ENCODE assay signal across 20 cellular contexts in genomic region chr7:138753611-138754010, GRCh38. TPM values are rescaled to one million over a fixed set of nuclear protein-coding genes. Genes with fewer than 3 reads are reported as not detected.
DNase-seq lines count a peak whose midpoint lies in the region; ATAC-seq and TF ChIP-seq lines count a peak whose summit lies in the region.
"Had no signal": no experiment of that assay in that cellular context is flagged by ENCODE, and none has a peak within 500 bp of the region (broad histone marks: within the 10 kb centered on the region; RNA-seq: fewer than 3 reads in every experiment).

No MANE protein-coding gene starts in this region.

- H4K20me1 ChIP-seq in neural progenitor cell (ENCODE audit: low read depth): no peaks in the 10 kb centered on the region

- H3K4me1 Mint-ChIP-seq in activated naive CD8-positive, alpha-beta T cell (ENCODE audit: low read depth): peaks cover 69% of the 10 kb centered on the region
- peaks cover 63% of the 10 kb centered on the region for H3K4me1 Mint-ChIP-seq in activated naive CD8-positive, alpha-beta T cell treated with anti-CD3 and anti-CD28 coated beads, Interleukin-2, amount 50 U/mL, for 24 hours
- H3K4me1 Mint-ChIP-seq in stimulated activated effector memory CD8-positive, alpha-beta T cell treated with anti-CD3 and anti-CD28 coated beads, Interleukin-12 subunit alpha, Interleukin-12 subunit beta, amount 100 ng/mL, for 72 hours: peaks cover 65% of the 10 kb centered on the region
- peaks cover 41% of the 10 kb centered on the region for H3K4me1 Mint-ChIP-seq in neural progenitor cell

- no peak overlapping the region for H3K4me2 ChIP-seq in neural progenitor cell
- H3K4me2 ChIP-seq: hepatocyte, KMS-11 had no signal

- H3K27me3 Mint-ChIP-seq in activated naive CD8-positive, alpha-beta T cell: no peaks in the 10 kb centered on the region
- peaks cover 1% of the 10 kb centered on the region for H3K27me3 Mint-ChIP-seq in activated naive CD8-positive, alpha-beta T cell treated with anti-CD3 and anti-CD28 coated beads, Interleukin-2, amount 50 U/mL, for 24 hours
- peaks cover 19% of the 10 kb centered on the region for H3K27me3 Mint-ChIP-seq in neural progenitor cell (ENCODE audit: insufficient read depth, low read depth)

- no peak for DNase-seq in activated naive CD8-positive, alpha-beta T cell treated with anti-CD3 and anti-CD28 coated beads, Interleukin-2, amount 50 U/mL, for 24 hours
- DNase-seq in SJCRH30 (peak in 1 of 2 experiments; percentile 47), occipital lobe (lab: John Stamatoyannopoulos, UW) (no peak), neural progenitor cell (ENCODE audit: low spot score) (no peak), amygdala (lab: John Stamatoyannopoulos, UW) (no peak)
- no peak for DNase-seq in activated naive CD4-positive, alpha-beta T cell treated with anti-CD3 and anti-CD28 coated beads, Interleukin-2, amount 50 U/mL, for 72 hours (ENCODE audit: low spot score in 2 of 2)
- DNase-seq in stimulated activated effector memory CD8-positive, alpha-beta T cell treated with anti-CD3 and anti-CD28 coated beads, Interleukin-12 subunit alpha, Interleukin-12 subunit beta, amount 100 ng/mL, for 72 hours (ENCODE audit: low spot score in 2 of 2): no peak
- DNase-seq: activated CD4-positive, CD25-positive, alpha-beta regulatory T cell; DMS 273 treated with DMSO at 0.1 percent for 48 hours; GOT3; NCI-H1105; NCI-H2171 treated with DMSO at 0.1 percent for 48 hours; transverse colon had no signal

- H3K9ac ChIP-seq in neural progenitor cell: no peak overlapping the region
- H3K9ac ChIP-seq: KMS-11 had no signal

- no peaks in the 10 kb centered on the region for H3K9me3 ChIP-seq in SJCRH30 (replicated peaks)
- H3K9me3 ChIP-seq in neural progenitor cell (ENCODE audit: low read depth): no peaks in the 10 kb centered on the region
- H3K9me3 ChIP-seq: transverse colon had no signal

- ATAC-seq in activated naive CD8-positive, alpha-beta T cell treated with anti-CD3 and anti-CD28 coated beads, Interleukin-2, amount 50 U/mL, for 24 hours: no peak
- ATAC-seq in activated naive CD4-positive, alpha-beta T cell treated with anti-CD3 and anti-CD28 coated beads, Interleukin-2, amount 50 U/mL, for 72 hours: no peak
- ATAC-seq in stimulated activated effector memory CD8-positive, alpha-beta T cell treated with anti-CD3 and anti-CD28 coated beads, Interleukin-12 subunit alpha, Interleukin-12 subunit beta, amount 100 ng/mL, for 72 hours: no peak

- H3K4me3 Mint-ChIP-seq in activated naive CD8-positive, alpha-beta T cell: peak overlapping the region; percentile 12
- no peak overlapping the region for H3K4me3 Mint-ChIP-seq in activated naive CD8-positive, alpha-beta T cell treated with anti-CD3 and anti-CD28 coated beads, Interleukin-2, amount 50 U/mL, for 24 hours
- H3K4me3 Mint-ChIP-seq in stimulated activated effector memory CD8-positive, alpha-beta T cell treated with anti-CD3 and anti-CD28 coated beads, Interleukin-12 subunit alpha, Interleukin-12 subunit beta, amount 100 ng/mL, for 72 hours: peak overlapping the region; percentile 17
- H3K4me3 Mint-ChIP-seq in neural progenitor cell: no peak overlapping the region

- no peak for TF ChIP-seq CTCF in neural progenitor cell (IDR thresholded peaks at IDR 0.05)

- no peaks in the 10 kb centered on the region for H3K27me3 ChIP-seq in SJCRH30
- no peaks in the 10 kb centered on the region for H3K27me3 ChIP-seq in neural progenitor cell
- H3K27me3 ChIP-seq: cardiac muscle cell, hepatocyte, transverse colon had no signal

- H3K27ac Mint-ChIP-seq in activated naive CD8-positive, alpha-beta T cell: peak overlapping the region; percentile 82
- no peak overlapping the region for H3K27ac Mint-ChIP-seq in activated naive CD8-positive, alpha-beta T cell treated with anti-CD3 and anti-CD28 coated beads, Interleukin-2, amount 50 U/mL, for 24 hours
- H3K27ac Mint-ChIP-seq in activated naive CD4-positive, alpha-beta T cell treated with anti-CD3 and anti-CD28 coated beads, Interleukin-2, amount 50 U/mL, for 72 hours: peak overlapping the region; percentile 72 to 80
- peak overlapping the region; percentile 74 for H3K27ac Mint-ChIP-seq in stimulated activated effector memory CD8-positive, alpha-beta T cell treated with anti-CD3 and anti-CD28 coated beads, Interleukin-12 subunit alpha, Interleukin-12 subunit beta, amount 100 ng/mL, for 72 hours
- no peak overlapping the region for H3K27ac Mint-ChIP-seq in neural progenitor cell
- H3K27ac Mint-ChIP-seq: progenitor cell of endocrine pancreas had no signal

- H3K4me3 ChIP-seq in SJCRH30: no peak overlapping the region
- H3K4me3 ChIP-seq in neural progenitor cell: no peak overlapping the region
- H3K4me3 ChIP-seq: cardiac muscle cell, hepatocyte, skin epidermis, transverse colon had no signal

- H3K36me3 Mint-ChIP-seq in activated naive CD8-positive, alpha-beta T cell: no peaks in the 10 kb centered on the region
- no peaks in the 10 kb centered on the region for H3K36me3 Mint-ChIP-seq in activated naive CD8-positive, alpha-beta T cell treated with anti-CD3 and anti-CD28 coated beads, Interleukin-2, amount 50 U/mL, for 24 hours (ENCODE audit: low read depth)
- peaks cover 0 to 8% of the 10 kb centered on the region in 2 donors for H3K36me3 Mint-ChIP-seq in activated naive CD4-positive, alpha-beta T cell treated with anti-CD3 and anti-CD28 coated beads, Interleukin-2, amount 50 U/mL, for 72 hours
- peaks cover 4% of the 10 kb centered on the region for H3K36me3 Mint-ChIP-seq in stimulated activated effector memory CD8-positive, alpha-beta T cell treated with anti-CD3 and anti-CD28 coated beads, Interleukin-12 subunit alpha, Interleukin-12 subunit beta, amount 100 ng/mL, for 72 hours
- H3K36me3 Mint-ChIP-seq in neural progenitor cell: no peaks in the 10 kb centered on the region

- no peaks in the 10 kb centered on the region for H3K9me3 Mint-ChIP-seq in activated naive CD8-positive, alpha-beta T cell (ENCODE audit: low read depth)
- H3K9me3 Mint-ChIP-seq in activated naive CD8-positive, alpha-beta T cell treated with anti-CD3 and anti-CD28 coated beads, Interleukin-2, amount 50 U/mL, for 24 hours: peaks cover 5% of the 10 kb centered on the region
- peaks cover 0 to 5% of the 10 kb centered on the region in 2 donors for H3K9me3 Mint-ChIP-seq in activated naive CD4-positive, alpha-beta T cell treated with anti-CD3 and anti-CD28 coated beads, Interleukin-2, amount 50 U/mL, for 72 hours
- no peaks in the 10 kb centered on the region for H3K9me3 Mint-ChIP-seq in stimulated activated effector memory CD8-positive, alpha-beta T cell treated with anti-CD3 and anti-CD28 coated beads, Interleukin-12 subunit alpha, Interleukin-12 subunit beta, amount 100 ng/mL, for 72 hours
- peaks cover 4% of the 10 kb centered on the region for H3K9me3 Mint-ChIP-seq in neural progenitor cell

- H3F3A ChIP-seq in neural progenitor cell (ENCODE audit: low read depth): peaks cover 13% of the 10 kb centered on the region

- H3K79me2 ChIP-seq in neural progenitor cell (ENCODE audit: low read depth): no peaks in the 10 kb centered on the region
- H3K79me2 ChIP-seq: hepatocyte had no signal

- H3K4me1 ChIP-seq in SJCRH30 (peaks cover 68% of the 10 kb centered on the region), neural progenitor cell (peaks cover 23% of the 10 kb centered on the region)
- H3K4me1 ChIP-seq: transverse colon had no signal

- H2AFZ ChIP-seq in neural progenitor cell (replicated peaks): no peak overlapping the region
- H2AFZ ChIP-seq: hepatocyte had no signal

- peak overlapping the region; percentile 17; the same call in 1 of the 2 replicates for H3K27ac ChIP-seq in SJCRH30
- H3K27ac ChIP-seq in neural progenitor cell: no peak overlapping the region
- H3K27ac ChIP-seq: hepatocyte, KMS-11, transverse colon had no signal

- H3K36me3 ChIP-seq in SJCRH30 (no peaks in the 10 kb centered on the region), neural progenitor cell (no peaks in the 10 kb centered on the region)
- H3K36me3 ChIP-seq: cardiac muscle cell, transverse colon had no signal

RNA-seq across cellular contexts. Expression of gene TMEM213, which starts 44.2 kb away (rescaled TPM):
- total RNA-seq in SJCRH30 (2014; rRNA removed; shearing (Covaris generic)): not detected in 2 replicates
- total RNA-seq in activated naive CD4-positive, alpha-beta T cell treated with anti-CD3 and anti-CD28 coated beads, Interleukin-2, amount 50 U/mL, for 72 hours: under 1 TPM in 1 of 2 donors, not detected in 1; 0.18 TPM
- total RNA-seq in occipital lobe (not detected), neural progenitor cell (ENCODE audit: low replicate concordance) (not detected in 2 replicates)
- total RNA-seq: cardiac muscle cell, progenitor cell of endocrine pancreas, transverse colon had no signal

RNA-seq across cellular contexts. Expression of gene ATP6V0A4, which starts 44.4 kb away (rescaled TPM):
- 1.3 and 2.4 TPM in 2 replicates for total RNA-seq in SJCRH30 (2014; rRNA removed; shearing (Covaris generic))
- under 1 TPM in 1 of 2 donors, not detected in 1; 0.33 TPM for total RNA-seq in activated naive CD4-positive, alpha-beta T cell treated with anti-CD3 and anti-CD28 coated beads, Interleukin-2, amount 50 U/mL, for 72 hours
- total RNA-seq in occipital lobe (1.2 TPM), neural progenitor cell (ENCODE audit: low replicate concordance) (0.36 TPM in 1 of 2 replicates, not detected in the other)
- total RNA-seq: cardiac muscle cell, transverse colon had no signal

RNA-seq across cellular contexts. Expression of gene SVOPL, which starts 52.4 kb away (rescaled TPM):
- not detected in 2 replicates for total RNA-seq in SJCRH30 (2014; rRNA removed; shearing (Covaris generic))
- not detected for total RNA-seq in activated naive CD4-positive, alpha-beta T cell treated with anti-CD3 and anti-CD28 coated beads, Interleukin-2, amount 50 U/mL, for 72 hours
- total RNA-seq in occipital lobe (0.78 TPM), neural progenitor cell (ENCODE audit: low replicate concordance) (0.06 and 0.09 TPM in 2 replicates)
- total RNA-seq: T-helper 1 cell treated with Interleukin-12 subunit alpha and Interleukin-12 subunit beta and Interleukin-4 antibody, amounts not matched to agents 30 ng/mL and 1 ng/mL, for 36 hours had no signal

Comparison
In these comparisons a context has a peak if more than half of its experiments do, and no peak if none do; other contexts are left out.
1. H3K27ac Mint-ChIP-seq: peak in activated naive CD8-positive, alpha-beta T cell (single experiment), activated naive CD4-positive, alpha-beta T cell treated with anti-CD3 and anti-CD28 coated beads, Interleukin-2, amount 50 U/mL, for 72 hours (2 of 2) and stimulated activated effector memory CD8-positive, alpha-beta T cell treated with anti-CD3 and anti-CD28 coated beads, Interleukin-12 subunit alpha, Interleukin-12 subunit beta, amount 100 ng/mL, for 72 hours (single experiment); none in activated naive CD8-positive, alpha-beta T cell treated with anti-CD3 and anti-CD28 coated beads, Interleukin-2, amount 50 U/mL, for 24 hours (single experiment) and neural progenitor cell (single experiment).
2. H3K4me3 Mint-ChIP-seq: peak in activated naive CD8-positive, alpha-beta T cell (single experiment) and stimulated activated effector memory CD8-positive, alpha-beta T cell treated with anti-CD3 and anti-CD28 coated beads, Interleukin-12 subunit alpha, Interleukin-12 subunit beta, amount 100 ng/mL, for 72 hours (single experiment); none in activated naive CD8-positive, alpha-beta T cell treated with anti-CD3 and anti-CD28 coated beads, Interleukin-2, amount 50 U/mL, for 24 hours (single experiment) and neural progenitor cell (single experiment).